ENCODE assay signal across 8 cellular contexts in the genomic region with DNA sequence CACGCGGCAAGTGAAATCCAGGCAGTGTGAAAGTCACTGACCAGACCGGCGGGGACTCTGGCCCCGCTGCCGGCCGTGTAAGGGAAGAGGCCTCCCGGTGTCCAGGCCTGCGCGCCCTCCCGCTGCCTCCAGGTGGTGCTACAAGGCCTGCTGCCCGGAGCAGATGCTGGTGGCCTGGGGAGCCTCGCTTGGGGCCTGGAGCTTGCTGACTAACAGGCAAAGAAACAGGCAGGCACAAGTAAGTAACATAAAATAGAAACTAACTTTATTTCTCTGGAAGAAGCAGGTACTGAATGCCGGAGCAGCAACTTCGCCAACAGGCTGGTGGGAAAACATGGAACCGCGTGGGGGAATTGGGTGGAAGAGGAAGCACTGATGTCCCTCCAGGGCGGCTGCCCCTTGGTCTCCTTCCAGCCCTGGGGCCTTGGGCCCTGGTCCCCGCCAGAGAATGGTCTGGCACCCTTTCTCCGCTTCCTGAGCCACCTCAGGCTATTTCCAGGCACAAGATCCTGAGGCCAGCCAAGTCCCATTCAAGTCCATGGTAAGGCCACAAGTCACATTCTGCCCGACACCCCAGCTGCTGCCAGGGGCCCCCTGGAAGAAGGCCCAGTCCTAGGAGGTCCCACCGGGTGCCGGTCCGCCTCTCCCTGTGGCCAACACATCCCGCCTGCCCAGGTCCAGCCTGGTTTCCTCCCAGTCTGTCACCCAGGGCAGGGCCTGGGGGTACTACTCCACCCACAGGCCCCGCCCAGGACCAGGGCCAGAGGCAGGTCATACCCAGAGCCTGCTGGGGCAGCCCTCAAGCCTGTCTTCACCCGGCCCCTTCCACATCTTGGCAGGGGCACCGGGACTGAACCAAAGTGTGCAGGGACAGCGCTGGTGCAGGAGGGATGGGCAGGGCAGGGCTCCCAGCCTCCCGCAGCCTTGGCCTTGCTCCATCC. TPM values are rescaled to one million over a fixed set of nuclear protein-coding genes. Genes with fewer than 3 reads are reported as not detected.
A peak's percentile ranks its signal among the peaks of the same experiment; 100 is the strongest.
DNase-seq lines count a peak whose midpoint lies in the region; ATAC-seq and TF ChIP-seq lines count a peak whose summit lies in the region.

No MANE protein-coding gene starts in this region.

- H4K20me1 ChIP-seq in KMS-11 (ENCODE audit: insufficient read depth): no peaks in the 10 kb centered on the region

- H3K27ac ChIP-seq in KMS-11 (no peak overlapping the region), right atrium auricular region (peak overlapping the region; percentile 77 to 78), sigmoid colon (peak overlapping the region; percentile 55 to 71 (median 71)), aorta (ENCODE audit: low read depth in 1 of 2, low read length in 2 of 2) (peak overlapping the region; percentile 15 to 55)

- ATAC-seq in aorta (ENCODE audit: low FRiP score) (peak; percentile 95), GM21447 (IDR thresholded peaks at IDR 0.05; ENCODE audit: unreplicated experiment) (no peak)

- H3K9me3 ChIP-seq in right atrium auricular region (no peaks in the 10 kb centered on the region), sigmoid colon (no peaks in the 10 kb centered on the region), aorta (ENCODE audit: control insufficient read depth, low read length) (no peaks in the 10 kb centered on the region)

- H3K9ac ChIP-seq in KMS-11: no peak overlapping the region

- H3K4me1 ChIP-seq in KMS-11 (ENCODE audit: low read depth, poor library complexity, severe bottlenecking) (peaks cover 12% of the 10 kb centered on the region), right atrium auricular region (peaks cover 0 to 24% of the 10 kb centered on the region in 2 donors), sigmoid colon (peaks cover 0 to 23% (median 17%) of the 10 kb centered on the region in 4 donors), aorta (ENCODE audit: control insufficient read depth in 1 of 2, insufficient read depth in 2 of 2, low read length in 2 of 2) (no peaks in the 10 kb centered on the region)

- no peaks in the 10 kb centered on the region for H3K79me2 ChIP-seq in KMS-11 (ENCODE audit: insufficient read depth, low read depth)

- no peak for TF ChIP-seq EP300 in sigmoid colon (IDR thresholded peaks at IDR 0.05)

- TF ChIP-seq POLR2A in sigmoid colon (IDR thresholded peaks at IDR 0.05): no peak

- TF ChIP-seq CTCF in GM10266 (IDR thresholded peaks at IDR 0.05; ENCODE audit: control insufficient read depth, insufficient read depth, low read depth, missing control alignments): peak; percentile 90
- peak; percentile 67 for TF ChIP-seq CTCF in KMS-11 (conservative IDR thresholded peaks at IDR 0.05; ENCODE audit: low read depth, low read length)
- TF ChIP-seq CTCF in right atrium auricular region (IDR thresholded peaks at IDR 0.05): peak; percentile 93 to 98
- TF ChIP-seq CTCF in sigmoid colon (IDR thresholded peaks at IDR 0.05): peak; percentile 88 to 97 (median 96)

- no peak overlapping the region for H3K4me2 ChIP-seq in KMS-11

- peak; percentile 82 for DNase-seq in GM10266 (ENCODE audit: extremely low spot score)
- DNase-seq in T-helper 9 cell: peak; percentile 49
- peak in 55 of 58 donors; percentile 26 to 90 (median 78) for DNase-seq in anterior cingulate cortex (lab: John Stamatoyannopoulos, UW)
- DNase-seq in right atrium auricular region (ENCODE audit: low spot score): peak; percentile 93
- DNase-seq in sigmoid colon: peak; percentile 96
- peak; percentile 94 to 98 for DNase-seq in aorta

- no peaks in the 10 kb centered on the region for H3K36me3 ChIP-seq in KMS-11 (ENCODE audit: insufficient read depth)
- H3K36me3 ChIP-seq in right atrium auricular region: peaks cover 22% of the 10 kb centered on the region
- H3K36me3 ChIP-seq in sigmoid colon: peaks cover 0 to 28% (median 11%) of the 10 kb centered on the region in 4 donors
- no peaks in the 10 kb centered on the region for H3K36me3 ChIP-seq in aorta (ENCODE audit: control insufficient read depth in 1 of 2, insufficient read depth in 2 of 2, low read length in 1 of 2)

- no peak overlapping the region for H2AFZ ChIP-seq in KMS-11 (ENCODE audit: low read depth)

- no peak overlapping the region for H3K4me3 ChIP-seq in KMS-11 (IDR thresholded peaks at IDR 0.05; ENCODE audit: insufficient read depth, low read depth, low read length)
- no peak overlapping the region for H3K4me3 ChIP-seq in right atrium auricular region
- no peak overlapping the region for H3K4me3 ChIP-seq in sigmoid colon
- H3K4me3 ChIP-seq in aorta (ENCODE audit: low read length in 2 of 2): no peak overlapping the region

- H3K27me3 ChIP-seq in KMS-11 (ENCODE audit: insufficient read depth, low read depth) (no peaks in the 10 kb centered on the region), right atrium auricular region (no peaks in the 10 kb centered on the region), sigmoid colon (no peaks in the 10 kb centered on the region), aorta (ENCODE audit: control insufficient read depth in 1 of 2, insufficient read depth in 2 of 2, low read length in 1 of 2) (no peaks in the 10 kb centered on the region)

- WGBS in sigmoid colon, 2 donors: 40 to 59% methylated on average over 30 of the region's 30 CpGs
- WGBS in aorta, 2 donors: 7 to 8% methylated on average over 30 of the region's 30 CpGs

- intact Hi-C loops in sigmoid colon (cut with DNase I) (loop anchor here (1.0 kb wide), 2 partner anchors 31 to 52 kb away; no protein-coding TSS in a partner anchor), aorta (cut with DNase I) (loop anchor here (1.0 to 2.0 kb wide), 3 partner anchors 29 to 52 kb away; no protein-coding TSS in a partner anchor)

RNA-seq across cellular contexts. Expression of a gene that starts 45.0 kb away (rescaled TPM):
- total RNA-seq in right atrium auricular region (10 to 100 TPM; 26.5 to 38.6 TPM), sigmoid colon (10 to 100 TPM; 12.5 to 41.0 (median 18.1) TPM), aorta (10 to 100 TPM; 51.7 to 81.3 TPM)
- polyA plus RNA-seq in sigmoid colon (10 to 100 TPM in 2 of 3 donors, 1 to 10 TPM in 1; 8.4 to 44.0 (median 17.1) TPM), aorta (100 to 1,000 TPM in 1 of 2 donors, 1 to 10 TPM in 1; 9.3 to 162 TPM)

RNA-seq across cellular contexts. Expression of a gene that starts 51.7 kb away (rescaled TPM):
- total RNA-seq in right atrium auricular region (under 1 TPM in 1 of 2 donors, not detected in 1; 0.12 TPM), sigmoid colon (1 to 10 TPM in 1 of 4 donors, under 1 TPM in 2, not detected in 1; under 0.01 to 6.4 (median 0.36) TPM), aorta (under 1 TPM in 1 of 2 donors, not detected in 1; 0.06 TPM)
- polyA plus RNA-seq in sigmoid colon (100 to 1,000 TPM in 1 of 3 donors, 1 to 10 TPM in 2; 8.4 to 195 (median 8.8) TPM), aorta (under 1 TPM; 0.08 to 0.25 TPM)
